15 cellular contexts compared by ENCODE assay signal in the genomic region with DNA sequence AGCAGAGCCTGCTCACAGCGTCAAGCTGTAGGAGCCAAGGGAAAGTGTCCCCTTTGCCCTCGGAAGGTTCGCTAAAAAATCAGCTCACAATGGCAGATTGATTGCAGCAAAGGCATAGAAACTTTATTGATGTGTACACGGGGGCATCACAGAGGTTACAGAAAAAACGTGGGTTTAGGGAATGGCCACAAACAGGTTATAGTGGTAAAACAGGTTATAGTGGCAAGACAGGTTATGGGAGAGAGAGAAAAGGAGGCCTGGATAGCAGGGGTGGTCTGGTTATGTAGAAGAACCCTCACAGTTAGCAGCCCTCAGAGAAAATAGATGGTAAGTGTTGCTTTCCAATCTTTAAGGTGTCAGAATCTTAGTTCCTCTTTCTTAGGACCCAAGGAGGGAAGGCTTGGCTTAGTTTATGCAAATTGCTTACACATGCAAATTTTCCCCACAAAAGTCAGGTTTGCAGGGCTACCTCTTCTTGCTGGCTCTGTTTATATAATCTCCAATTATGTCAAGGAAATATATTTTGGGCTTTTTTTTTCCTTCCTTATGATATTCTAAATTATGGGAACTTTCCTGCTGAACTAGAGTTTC.
DNase-seq lines count a peak whose midpoint lies in the region; ATAC-seq and TF ChIP-seq lines count a peak whose summit lies in the region.
"Had no signal": no experiment of that assay in that cellular context is flagged by ENCODE, and none has a peak within 500 bp of the region (broad histone marks: within the 10 kb centered on the region; RNA-seq: fewer than 3 reads in every experiment).

No MANE protein-coding gene starts in this region.

- ATAC-seq in GM23338 (no peak), HG03460 (IDR thresholded peaks at IDR 0.05; ENCODE audit: unreplicated experiment) (peak; percentile 57), esophagus mucosa (no peak)
- ATAC-seq: activated CD8-positive, alpha-beta memory T cell treated with anti-CD3 and anti-CD28 coated beads, Interleukin-2, amount 10 ng/mL, durations not matched to agents 7 days and 5 days had no signal

- H3K4me1 Mint-ChIP-seq in GM23338 (peaks cover 13% of the 10 kb centered on the region), type B pancreatic cell (ENCODE audit: unreplicated experiment) (no peaks in the 10 kb centered on the region)
- H3K4me1 Mint-ChIP-seq: activated CD8-positive, alpha-beta memory T cell treated with anti-CD3 and anti-CD28 coated beads, Interleukin-2, amount 10 ng/mL, durations not matched to agents 7 days and 5 days; activated naive CD4-positive, alpha-beta T cell treated with anti-CD3 and anti-CD28 coated beads, Interleukin-2, amount 50 U/mL, for 24 hours had no signal

- H4K20me1 ChIP-seq in GM23338 (replicated peaks; ENCODE audit: insufficient read depth) = no peaks in the 10 kb centered on the region

- H3K4me3 ChIP-seq in GM23338 (no peak overlapping the region), SJCRH30 (no peak overlapping the region)
- H3K4me3 ChIP-seq: tibial nerve had no signal

- no peak for TF ChIP-seq CTCF in GM23338 (conservative IDR thresholded peaks at IDR 0.05; ENCODE audit: low read depth in 2 of 2)
- TF ChIP-seq CTCF in type B pancreatic cell (conservative IDR thresholded peaks at IDR 0.05) = no peak

- H3K9me3 Mint-ChIP-seq in GM23338 (peaks cover 11% of the 10 kb centered on the region), type B pancreatic cell (no peaks in the 10 kb centered on the region)
- H3K9me3 Mint-ChIP-seq: activated naive CD4-positive, alpha-beta T cell treated with anti-CD3 and anti-CD28 coated beads, Interleukin-2, amount 50 U/mL, for 24 hours had no signal

- no peaks in the 10 kb centered on the region; the same call in 2 of the 3 replicates for H3K36me3 Mint-ChIP-seq in GM23338 (ENCODE audit: low read depth)
- H3K36me3 Mint-ChIP-seq in type B pancreatic cell = no peaks in the 10 kb centered on the region
- H3K36me3 Mint-ChIP-seq: activated CD8-positive, alpha-beta memory T cell treated with anti-CD3 and anti-CD28 coated beads, Interleukin-2, amount 10 ng/mL, durations not matched to agents 7 days and 5 days; activated naive CD4-positive, alpha-beta T cell treated with anti-CD3 and anti-CD28 coated beads, Interleukin-2, amount 50 U/mL, for 24 hours had no signal

- H3K27me3 ChIP-seq in GM23338 (ENCODE audit: insufficient read depth) (no peaks in the 10 kb centered on the region), SJCRH30 (no peaks in the 10 kb centered on the region)
- H3K27me3 ChIP-seq: tibial nerve had no signal

- no peaks in the 10 kb centered on the region for H3F3A ChIP-seq in GM23338 (replicated peaks; ENCODE audit: low read depth)

- H3K4me2 ChIP-seq in GM23338 = no peak overlapping the region

- peak overlapping the region; percentile 53; the same call in 1 of the 2 replicates for H2AFZ ChIP-seq in GM23338

- DNase-seq in DMS53 (lab: John Stamatoyannopoulos, UW) (peak; percentile 23), DMS53 treated with DMSO at 0.1 percent for 48 hours (lab: John Stamatoyannopoulos, UW; ENCODE audit: unreplicated experiment) (no peak), GM23338 (ENCODE audit: low spot score) (peak; percentile 20), type B pancreatic cell (ENCODE audit: extremely low spot score, unreplicated experiment) (no peak), HUDEP-2 (lab: John Stamatoyannopoulos, UW; ENCODE audit: unreplicated experiment in 76 of 76) (no peak), SJCRH30 (no peak)
- DNase-seq: activated CD8-positive, alpha-beta memory T cell treated with anti-CD3 and anti-CD28 coated beads, Interleukin-2, amount 10 ng/mL, durations not matched to agents 7 days and 5 days; COR-L47; H9; NCI-H446 had no signal

- H3K27me3 Mint-ChIP-seq in GM23338 (ENCODE audit: insufficient read depth, low read depth, poor library complexity) = no peaks in the 10 kb centered on the region
- H3K27me3 Mint-ChIP-seq in type B pancreatic cell = no peaks in the 10 kb centered on the region

- H3K36me3 ChIP-seq in GM23338 (ENCODE audit: insufficient read depth) (no peaks in the 10 kb centered on the region), SJCRH30 (no peaks in the 10 kb centered on the region)
- H3K36me3 ChIP-seq: tibial nerve had no signal

- no peak overlapping the region for H3K4me3 Mint-ChIP-seq in GM23338
- peak overlapping the region; percentile 23 for H3K4me3 Mint-ChIP-seq in type B pancreatic cell
- H3K4me3 Mint-ChIP-seq: activated CD8-positive, alpha-beta memory T cell treated with anti-CD3 and anti-CD28 coated beads, Interleukin-2, amount 10 ng/mL, durations not matched to agents 7 days and 5 days; activated naive CD4-positive, alpha-beta T cell treated with anti-CD3 and anti-CD28 coated beads, Interleukin-2, amount 50 U/mL, for 24 hours; H9 had no signal

- no peaks in the 10 kb centered on the region for H3K4me1 ChIP-seq in GM23338 (ENCODE audit: insufficient read depth)
- H3K4me1 ChIP-seq in SJCRH30 = peaks cover 20% of the 10 kb centered on the region
- H3K4me1 ChIP-seq: tibial nerve had no signal

- no peak overlapping the region for H3K27ac ChIP-seq in GM23338 (ENCODE audit: low read depth)
- H3K27ac ChIP-seq in SJCRH30 = no peak overlapping the region
- H3K27ac ChIP-seq: 22Rv1, tibial nerve had no signal

- H3K9me2 ChIP-seq in GM23338 (ENCODE audit: insufficient read depth) = no peaks in the 10 kb centered on the region

- H3K9me3 ChIP-seq in SJCRH30 (replicated peaks) = no peaks in the 10 kb centered on the region
- H3K9me3 ChIP-seq: tibial nerve had no signal

- H3K27ac Mint-ChIP-seq in GM23338 (no peak overlapping the region), type B pancreatic cell (peak overlapping the region; percentile 37)
- H3K27ac Mint-ChIP-seq: activated CD8-positive, alpha-beta memory T cell treated with anti-CD3 and anti-CD28 coated beads, Interleukin-2, amount 10 ng/mL, durations not matched to agents 7 days and 5 days; activated naive CD4-positive, alpha-beta T cell treated with anti-CD3 and anti-CD28 coated beads, Interleukin-2, amount 50 U/mL, for 24 hours had no signal

- H3K79me2 ChIP-seq in GM23338 (replicated peaks; ENCODE audit: insufficient read depth) = no peaks in the 10 kb centered on the region

TF ChIP-seq in GM23338, 12 proteins besides CTCF, POLR2A, EP300 and RAD21:
- TF ChIP-seq POLR2AphosphoS5 (IDR thresholded peaks at IDR 0.05; ENCODE audit: low read depth) = no peak
- no peak for TF ChIP-seq JUNB (IDR thresholded peaks at IDR 0.05; ENCODE audit: unreplicated experiment)
- TF ChIP-seq NANOG (IDR thresholded peaks at IDR 0.05; ENCODE audit: borderline replicate concordance) = no peak
- no peak for TF ChIP-seq ETS1 (IDR thresholded peaks at IDR 0.05)
- TF ChIP-seq EZH2 (IDR thresholded peaks at IDR 0.05; ENCODE audit: low read depth, unreplicated experiment) = no peak
- TF ChIP-seq CREB1 (CRISPR knock-in tag; IDR thresholded peaks at IDR 0.05; ENCODE audit: low read depth) = no peak
- no peak for TF ChIP-seq EZH2phosphoT487 (IDR thresholded peaks at IDR 0.05; ENCODE audit: unreplicated experiment)
- TF ChIP-seq STAT1 (IDR thresholded peaks at IDR 0.05; ENCODE audit: unreplicated experiment) = no peak

Comparison
In these comparisons a context has a peak if more than half of its experiments do, and no peak if none do; other contexts are left out.
1. DNase-seq: peak in DMS53 (single experiment) and GM23338 (single experiment); none in DMS53 treated with DMSO at 0.1 percent for 48 hours (single experiment), type B pancreatic cell (single experiment), HUDEP-2 (0 of 76) and SJCRH30 (0 of 2).